ENCODE assay signal across 1 cellular context in the genomic region with DNA sequence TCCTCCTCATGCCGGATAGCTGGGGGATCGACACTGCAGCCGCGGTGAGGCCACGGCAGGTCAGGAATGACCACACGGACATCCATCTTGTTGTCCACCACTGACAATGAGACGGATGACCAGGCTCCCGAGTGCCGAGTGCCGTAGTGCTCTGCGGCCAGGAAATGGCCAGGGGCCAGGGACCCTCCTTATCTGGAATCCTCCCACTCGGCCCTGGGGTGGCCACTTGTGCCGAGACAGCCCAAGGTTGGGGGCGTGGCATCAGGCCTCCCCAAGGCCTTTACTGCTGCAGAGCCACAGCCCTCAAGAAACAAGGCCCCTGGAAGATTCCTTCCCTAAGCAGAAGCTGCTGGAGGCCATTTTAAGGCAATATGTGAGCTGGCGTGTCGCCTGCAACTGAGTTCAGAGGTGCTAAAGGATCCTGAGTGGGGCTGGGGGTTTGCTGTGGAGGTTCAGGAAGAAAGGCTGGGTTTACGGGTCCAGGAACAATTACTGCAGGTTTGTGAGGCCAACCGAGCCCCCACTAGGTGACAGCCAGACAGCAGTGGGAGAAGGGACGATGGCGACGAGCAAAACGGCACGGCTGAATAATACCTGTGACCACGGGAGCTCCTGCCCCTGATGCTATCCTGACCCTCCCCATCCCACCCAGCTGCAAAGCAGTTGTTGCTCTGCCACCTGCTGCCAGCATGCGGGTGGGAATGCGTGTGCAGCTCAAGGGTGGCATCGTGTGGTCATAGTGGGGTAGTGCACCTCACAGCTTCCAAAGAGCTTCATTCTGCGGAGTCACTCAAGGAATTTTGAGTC.
TF ChIP-seq lines count a peak whose summit lies in the region.

No MANE protein-coding gene starts in this region.

TF ChIP-seq in HepG2, 621 proteins besides CTCF, POLR2A, EP300 and RAD21 (continued from another document):
- TF ChIP-seq, protein P1, sequence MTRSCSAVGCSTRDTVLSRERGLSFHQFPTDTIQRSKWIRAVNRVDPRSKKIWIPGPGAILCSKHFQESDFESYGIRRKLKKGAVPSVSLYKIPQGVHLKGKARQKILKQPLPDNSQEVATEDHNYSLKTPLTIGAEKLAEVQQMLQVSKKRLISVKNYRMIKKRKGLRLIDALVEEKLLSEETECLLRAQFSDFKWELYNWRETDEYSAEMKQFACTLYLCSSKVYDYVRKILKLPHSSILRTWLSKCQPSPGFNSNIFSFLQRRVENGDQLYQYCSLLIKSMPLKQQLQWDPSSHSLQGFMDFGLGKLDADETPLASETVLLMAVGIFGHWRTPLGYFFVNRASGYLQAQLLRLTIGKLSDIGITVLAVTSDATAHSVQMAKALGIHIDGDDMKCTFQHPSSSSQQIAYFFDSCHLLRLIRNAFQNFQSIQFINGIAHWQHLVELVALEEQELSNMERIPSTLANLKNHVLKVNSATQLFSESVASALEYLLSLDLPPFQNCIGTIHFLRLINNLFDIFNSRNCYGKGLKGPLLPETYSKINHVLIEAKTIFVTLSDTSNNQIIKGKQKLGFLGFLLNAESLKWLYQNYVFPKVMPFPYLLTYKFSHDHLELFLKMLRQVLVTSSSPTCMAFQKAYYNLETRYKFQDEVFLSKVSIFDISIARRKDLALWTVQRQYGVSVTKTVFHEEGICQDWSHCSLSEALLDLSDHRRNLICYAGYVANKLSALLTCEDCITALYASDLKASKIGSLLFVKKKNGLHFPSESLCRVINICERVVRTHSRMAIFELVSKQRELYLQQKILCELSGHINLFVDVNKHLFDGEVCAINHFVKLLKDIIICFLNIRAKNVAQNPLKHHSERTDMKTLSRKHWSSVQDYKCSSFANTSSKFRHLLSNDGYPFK (CRISPR knock-in tag; IDR thresholded peaks at IDR 0.05; ENCODE audit: borderline replicate concordance): peak; percentile 57; the same call in 1 of the 2 replicates
- TF ChIP-seq ZNF292 (CRISPR knock-in tag; IDR thresholded peaks at IDR 0.05; ENCODE audit: borderline replicate concordance, low read depth) (no peak), RFX1 (IDR thresholded peaks at IDR 0.05) (no peak), AKAP8 (CRISPR knock-in tag; IDR thresholded peaks at IDR 0.05) (no peak), RNF2 (conservative IDR thresholded peaks at IDR 0.05; ENCODE audit: low read depth) (no peak), BCL6 (CRISPR knock-in tag; IDR thresholded peaks at IDR 0.05) (0 out of 2 replicates have a peak, but pooled peaks have one; percentile 30), ZSCAN12 (CRISPR knock-in tag; IDR thresholded peaks at IDR 0.05) (no peak)
- TF ChIP-seq, protein P2, sequence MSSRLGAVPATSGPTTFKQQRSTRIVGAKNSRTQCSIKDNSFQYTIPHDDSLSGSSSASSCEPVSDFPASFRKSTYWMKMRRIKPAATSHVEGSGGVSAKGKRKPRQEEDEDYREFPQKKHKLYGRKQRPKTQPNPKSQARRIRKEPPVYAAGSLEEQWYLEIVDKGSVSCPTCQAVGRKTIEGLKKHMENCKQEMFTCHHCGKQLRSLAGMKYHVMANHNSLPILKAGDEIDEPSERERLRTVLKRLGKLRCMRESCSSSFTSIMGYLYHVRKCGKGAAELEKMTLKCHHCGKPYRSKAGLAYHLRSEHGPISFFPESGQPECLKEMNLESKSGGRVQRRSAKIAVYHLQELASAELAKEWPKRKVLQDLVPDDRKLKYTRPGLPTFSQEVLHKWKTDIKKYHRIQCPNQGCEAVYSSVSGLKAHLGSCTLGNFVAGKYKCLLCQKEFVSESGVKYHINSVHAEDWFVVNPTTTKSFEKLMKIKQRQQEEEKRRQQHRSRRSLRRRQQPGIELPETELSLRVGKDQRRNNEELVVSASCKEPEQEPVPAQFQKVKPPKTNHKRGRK (CRISPR knock-in tag; IDR thresholded peaks at IDR 0.05): no peak
- TF ChIP-seq, protein P3, sequence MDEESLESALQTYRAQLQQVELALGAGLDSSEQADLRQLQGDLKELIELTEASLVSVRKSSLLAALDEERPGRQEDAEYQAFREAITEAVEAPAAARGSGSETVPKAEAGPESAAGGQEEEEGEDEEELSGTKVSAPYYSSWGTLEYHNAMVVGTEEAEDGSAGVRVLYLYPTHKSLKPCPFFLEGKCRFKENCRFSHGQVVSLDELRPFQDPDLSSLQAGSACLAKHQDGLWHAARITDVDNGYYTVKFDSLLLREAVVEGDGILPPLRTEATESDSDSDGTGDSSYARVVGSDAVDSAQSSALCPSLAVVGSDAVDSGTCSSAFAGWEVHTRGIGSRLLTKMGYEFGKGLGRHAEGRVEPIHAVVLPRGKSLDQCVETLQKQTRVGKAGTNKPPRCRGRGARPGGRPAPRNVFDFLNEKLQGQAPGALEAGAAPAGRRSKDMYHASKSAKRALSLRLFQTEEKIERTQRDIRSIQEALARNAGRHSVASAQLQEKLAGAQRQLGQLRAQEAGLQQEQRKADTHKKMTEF (CRISPR knock-in tag; IDR thresholded peaks at IDR 0.05): no peak
- TF ChIP-seq, protein P4, sequence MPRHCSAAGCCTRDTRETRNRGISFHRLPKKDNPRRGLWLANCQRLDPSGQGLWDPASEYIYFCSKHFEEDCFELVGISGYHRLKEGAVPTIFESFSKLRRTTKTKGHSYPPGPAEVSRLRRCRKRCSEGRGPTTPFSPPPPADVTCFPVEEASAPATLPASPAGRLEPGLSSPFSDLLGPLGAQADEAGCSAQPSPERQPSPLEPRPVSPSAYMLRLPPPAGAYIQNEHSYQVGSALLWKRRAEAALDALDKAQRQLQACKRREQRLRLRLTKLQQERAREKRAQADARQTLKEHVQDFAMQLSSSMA (CRISPR knock-in tag; IDR thresholded peaks at IDR 0.05): no peak
- TF ChIP-seq, protein P5, sequence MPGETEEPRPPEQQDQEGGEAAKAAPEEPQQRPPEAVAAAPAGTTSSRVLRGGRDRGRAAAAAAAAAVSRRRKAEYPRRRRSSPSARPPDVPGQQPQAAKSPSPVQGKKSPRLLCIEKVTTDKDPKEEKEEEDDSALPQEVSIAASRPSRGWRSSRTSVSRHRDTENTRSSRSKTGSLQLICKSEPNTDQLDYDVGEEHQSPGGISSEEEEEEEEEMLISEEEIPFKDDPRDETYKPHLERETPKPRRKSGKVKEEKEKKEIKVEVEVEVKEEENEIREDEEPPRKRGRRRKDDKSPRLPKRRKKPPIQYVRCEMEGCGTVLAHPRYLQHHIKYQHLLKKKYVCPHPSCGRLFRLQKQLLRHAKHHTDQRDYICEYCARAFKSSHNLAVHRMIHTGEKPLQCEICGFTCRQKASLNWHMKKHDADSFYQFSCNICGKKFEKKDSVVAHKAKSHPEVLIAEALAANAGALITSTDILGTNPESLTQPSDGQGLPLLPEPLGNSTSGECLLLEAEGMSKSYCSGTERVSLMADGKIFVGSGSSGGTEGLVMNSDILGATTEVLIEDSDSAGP (CRISPR knock-in tag; IDR thresholded peaks at IDR 0.05; ENCODE audit: borderline replicate concordance): peak; percentile 24
- TF ChIP-seq, protein P6, sequence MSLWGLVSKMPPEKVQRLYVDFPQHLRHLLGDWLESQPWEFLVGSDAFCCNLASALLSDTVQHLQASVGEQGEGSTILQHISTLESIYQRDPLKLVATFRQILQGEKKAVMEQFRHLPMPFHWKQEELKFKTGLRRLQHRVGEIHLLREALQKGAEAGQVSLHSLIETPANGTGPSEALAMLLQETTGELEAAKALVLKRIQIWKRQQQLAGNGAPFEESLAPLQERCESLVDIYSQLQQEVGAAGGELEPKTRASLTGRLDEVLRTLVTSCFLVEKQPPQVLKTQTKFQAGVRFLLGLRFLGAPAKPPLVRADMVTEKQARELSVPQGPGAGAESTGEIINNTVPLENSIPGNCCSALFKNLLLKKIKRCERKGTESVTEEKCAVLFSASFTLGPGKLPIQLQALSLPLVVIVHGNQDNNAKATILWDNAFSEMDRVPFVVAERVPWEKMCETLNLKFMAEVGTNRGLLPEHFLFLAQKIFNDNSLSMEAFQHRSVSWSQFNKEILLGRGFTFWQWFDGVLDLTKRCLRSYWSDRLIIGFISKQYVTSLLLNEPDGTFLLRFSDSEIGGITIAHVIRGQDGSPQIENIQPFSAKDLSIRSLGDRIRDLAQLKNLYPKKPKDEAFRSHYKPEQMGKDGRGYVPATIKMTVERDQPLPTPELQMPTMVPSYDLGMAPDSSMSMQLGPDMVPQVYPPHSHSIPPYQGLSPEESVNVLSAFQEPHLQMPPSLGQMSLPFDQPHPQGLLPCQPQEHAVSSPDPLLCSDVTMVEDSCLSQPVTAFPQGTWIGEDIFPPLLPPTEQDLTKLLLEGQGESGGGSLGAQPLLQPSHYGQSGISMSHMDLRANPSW (CRISPR knock-in tag; IDR thresholded peaks at IDR 0.05; ENCODE audit: borderline replicate concordance): no peak
